In genomic region chr5:134787692-134788091, GRCh38 we compare ENCODE assay signal across 21 cellular contexts.
"Had no signal": no experiment of that assay in that cellular context is flagged by ENCODE, and none has a peak within 500 bp of the region (broad histone marks: within the 10 kb centered on the region; RNA-seq: fewer than 3 reads in every experiment).

No MANE protein-coding gene starts in this region.

- H3K4me1 ChIP-seq: colonic mucosa, esophagus squamous epithelium, gastrocnemius medialis, heart right ventricle, left lung, lower lobe of right lung had no signal

- H3K27me3 ChIP-seq: colonic mucosa, esophagus squamous epithelium, gastrocnemius medialis, heart right ventricle, left lung had no signal

- H3K27ac ChIP-seq: colonic mucosa, epithelial cell of prostate, esophagus squamous epithelium, gastrocnemius medialis, heart right ventricle, left lung, lower lobe of right lung had no signal

- H3K4me3 ChIP-seq: colonic mucosa, esophagus squamous epithelium, gastrocnemius medialis, heart right ventricle, left lung, lower lobe of right lung, mucosa of descending colon had no signal

- H3K36me3 ChIP-seq: colonic mucosa had no signal

- H3K9me3 ChIP-seq: colonic mucosa, esophagus squamous epithelium, gastrocnemius medialis, heart right ventricle, left lung, lower lobe of right lung, mucosa of descending colon had no signal

- DNase-seq: colonic mucosa; cortex of kidney; effector CD8-positive, alpha-beta T cell; effector memory CD8-positive, alpha-beta T cell; endodermal cell; erythroblast; esophagus squamous epithelium; foreskin fibroblast; foreskin melanocyte; gastrocnemius medialis; glutamatergic neuron; head of caudate nucleus; heart right ventricle; hippocampal formation; left cardiac atrium; left lung; left ventricle myocardium superior; lower lobe of right lung; mesenchymal stem cell; mucosa of descending colon had no signal
